ENCODE assay signal across 1 cellular context in genomic region chr4:36178489-36178888, GRCh38.
TF ChIP-seq lines count a peak whose summit lies in the region.

No MANE protein-coding gene starts in this region.

TF ChIP-seq in HEK293, 187 proteins besides CTCF, POLR2A, EP300 and RAD21 (continued from another document):
- TF ChIP-seq, protein P1, sequence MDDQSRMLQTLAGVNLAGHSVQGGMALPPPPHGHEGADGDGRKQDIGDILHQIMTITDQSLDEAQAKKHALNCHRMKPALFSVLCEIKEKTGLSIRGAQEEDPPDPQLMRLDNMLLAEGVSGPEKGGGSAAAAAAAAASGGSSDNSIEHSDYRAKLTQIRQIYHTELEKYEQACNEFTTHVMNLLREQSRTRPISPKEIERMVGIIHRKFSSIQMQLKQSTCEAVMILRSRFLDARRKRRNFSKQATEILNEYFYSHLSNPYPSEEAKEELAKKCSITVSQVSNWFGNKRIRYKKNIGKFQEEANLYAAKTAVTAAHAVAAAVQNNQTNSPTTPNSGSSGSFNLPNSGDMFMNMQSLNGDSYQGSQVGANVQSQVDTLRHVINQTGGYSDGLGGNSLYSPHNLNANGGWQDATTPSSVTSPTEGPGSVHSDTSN (CRISPR knock-in tag; IDR thresholded peaks at IDR 0.05): no peak
- no peak for TF ChIP-seq SALL2 (tag by site-specific recombination; IDR thresholded peaks at IDR 0.05; ENCODE audit: borderline replicate concordance)
- TF ChIP-seq ZNF473 (tag by site-specific recombination; IDR thresholded peaks at IDR 0.05): no peak
- no peak for TF ChIP-seq ZNF184 (tag by site-specific recombination; IDR thresholded peaks at IDR 0.05)
- no peak for TF ChIP-seq ZIC2 (tag by site-specific recombination; IDR thresholded peaks at IDR 0.05)
- peak; percentile 24; the same call in 1 of the 2 replicates for TF ChIP-seq SP7 (tag by site-specific recombination; IDR thresholded peaks at IDR 0.05)
- no peak for TF ChIP-seq ZNF394 (tag by site-specific recombination; IDR thresholded peaks at IDR 0.05; ENCODE audit: borderline replicate concordance)
- no peak for TF ChIP-seq GLIS1 (tag by site-specific recombination; IDR thresholded peaks at IDR 0.05)
- TF ChIP-seq, protein P2, sequence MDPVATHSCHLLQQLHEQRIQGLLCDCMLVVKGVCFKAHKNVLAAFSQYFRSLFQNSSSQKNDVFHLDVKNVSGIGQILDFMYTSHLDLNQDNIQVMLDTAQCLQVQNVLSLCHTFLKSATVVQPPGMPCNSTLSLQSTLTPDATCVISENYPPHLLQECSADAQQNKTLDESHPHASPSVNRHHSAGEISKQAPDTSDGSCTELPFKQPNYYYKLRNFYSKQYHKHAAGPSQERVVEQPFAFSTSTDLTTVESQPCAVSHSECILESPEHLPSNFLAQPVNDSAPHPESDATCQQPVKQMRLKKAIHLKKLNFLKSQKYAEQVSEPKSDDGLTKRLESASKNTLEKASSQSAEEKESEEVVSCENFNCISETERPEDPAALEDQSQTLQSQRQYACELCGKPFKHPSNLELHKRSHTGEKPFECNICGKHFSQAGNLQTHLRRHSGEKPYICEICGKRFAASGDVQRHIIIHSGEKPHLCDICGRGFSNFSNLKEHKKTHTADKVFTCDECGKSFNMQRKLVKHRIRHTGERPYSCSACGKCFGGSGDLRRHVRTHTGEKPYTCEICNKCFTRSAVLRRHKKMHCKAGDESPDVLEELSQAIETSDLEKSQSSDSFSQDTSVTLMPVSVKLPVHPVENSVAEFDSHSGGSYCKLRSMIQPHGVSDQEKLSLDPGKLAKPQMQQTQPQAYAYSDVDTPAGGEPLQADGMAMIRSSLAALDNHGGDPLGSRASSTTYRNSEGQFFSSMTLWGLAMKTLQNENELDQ (tag by site-specific recombination; IDR thresholded peaks at IDR 0.05; ENCODE audit: low read depth): no peak
- no peak for TF ChIP-seq ZNF596 (tag by site-specific recombination; IDR thresholded peaks at IDR 0.05)
- TF ChIP-seq KLF9 (tag by site-specific recombination; IDR thresholded peaks at IDR 0.05; ENCODE audit: low read depth): no peak
- TF ChIP-seq ZNF670 (tag by site-specific recombination; IDR thresholded peaks at IDR 0.05; ENCODE audit: low read depth): no peak
- no peak for TF ChIP-seq ZBTB20 (tag by site-specific recombination; IDR thresholded peaks at IDR 0.05)
- TF ChIP-seq ZNF155 (tag by site-specific recombination; IDR thresholded peaks at IDR 0.05): no peak
- 0 out of 2 replicates have a peak, but pooled peaks have one; percentile 18 for TF ChIP-seq ZSCAN30 (tag by site-specific recombination; IDR thresholded peaks at IDR 0.05)
- TF ChIP-seq FEZF1 (tag by site-specific recombination; IDR thresholded peaks at IDR 0.05): peak; percentile 69
- no peak for TF ChIP-seq ZNF324 (tag by site-specific recombination; IDR thresholded peaks at IDR 0.05)
- TF ChIP-seq OVOL3 (tag by site-specific recombination; IDR thresholded peaks at IDR 0.05): no peak
- no peak for TF ChIP-seq ZNF626 (tag by site-specific recombination; IDR thresholded peaks at IDR 0.05)
- no peak for TF ChIP-seq ZNF555 (tag by site-specific recombination; conservative IDR thresholded peaks at IDR 0.05)
- TF ChIP-seq ZSCAN18 (tag by site-specific recombination; IDR thresholded peaks at IDR 0.05): no peak
- no peak for TF ChIP-seq ZBTB8A (tag by site-specific recombination; IDR thresholded peaks at IDR 0.05)
- no peak for TF ChIP-seq ZNF10 (tag by site-specific recombination; IDR thresholded peaks at IDR 0.05)
- TF ChIP-seq ZNF354C (tag by site-specific recombination; IDR thresholded peaks at IDR 0.05; ENCODE audit: borderline replicate concordance, low read depth): no peak
- TF ChIP-seq PRDM2 (tag by site-specific recombination; IDR thresholded peaks at IDR 0.05; ENCODE audit: borderline replicate concordance): no peak
- no peak for TF ChIP-seq ZBTB48 (tag by site-specific recombination; IDR thresholded peaks at IDR 0.05)
- TF ChIP-seq ZNF530 (tag by site-specific recombination; IDR thresholded peaks at IDR 0.05; ENCODE audit: low read depth): no peak
- TF ChIP-seq ZXDB (tag by site-specific recombination; IDR thresholded peaks at IDR 0.05): no peak
- TF ChIP-seq ZNF292 (tag by site-specific recombination; IDR thresholded peaks at IDR 0.05; ENCODE audit: borderline replicate concordance, low read depth): no peak
- peak; percentile 55 for TF ChIP-seq ZBTB17 (tag by site-specific recombination; IDR thresholded peaks at IDR 0.05)
- TF ChIP-seq ZNF521 (tag by site-specific recombination; IDR thresholded peaks at IDR 0.05): no peak
- TF ChIP-seq ZFP69B (tag by site-specific recombination; IDR thresholded peaks at IDR 0.05): no peak
- TF ChIP-seq ZNF350 (tag by site-specific recombination; IDR thresholded peaks at IDR 0.05): no peak
- TF ChIP-seq GFI1B (tag by site-specific recombination; IDR thresholded peaks at IDR 0.05): no peak
- TF ChIP-seq ZNF692 (tag by site-specific recombination; IDR thresholded peaks at IDR 0.05): no peak
- TF ChIP-seq, protein P3, sequence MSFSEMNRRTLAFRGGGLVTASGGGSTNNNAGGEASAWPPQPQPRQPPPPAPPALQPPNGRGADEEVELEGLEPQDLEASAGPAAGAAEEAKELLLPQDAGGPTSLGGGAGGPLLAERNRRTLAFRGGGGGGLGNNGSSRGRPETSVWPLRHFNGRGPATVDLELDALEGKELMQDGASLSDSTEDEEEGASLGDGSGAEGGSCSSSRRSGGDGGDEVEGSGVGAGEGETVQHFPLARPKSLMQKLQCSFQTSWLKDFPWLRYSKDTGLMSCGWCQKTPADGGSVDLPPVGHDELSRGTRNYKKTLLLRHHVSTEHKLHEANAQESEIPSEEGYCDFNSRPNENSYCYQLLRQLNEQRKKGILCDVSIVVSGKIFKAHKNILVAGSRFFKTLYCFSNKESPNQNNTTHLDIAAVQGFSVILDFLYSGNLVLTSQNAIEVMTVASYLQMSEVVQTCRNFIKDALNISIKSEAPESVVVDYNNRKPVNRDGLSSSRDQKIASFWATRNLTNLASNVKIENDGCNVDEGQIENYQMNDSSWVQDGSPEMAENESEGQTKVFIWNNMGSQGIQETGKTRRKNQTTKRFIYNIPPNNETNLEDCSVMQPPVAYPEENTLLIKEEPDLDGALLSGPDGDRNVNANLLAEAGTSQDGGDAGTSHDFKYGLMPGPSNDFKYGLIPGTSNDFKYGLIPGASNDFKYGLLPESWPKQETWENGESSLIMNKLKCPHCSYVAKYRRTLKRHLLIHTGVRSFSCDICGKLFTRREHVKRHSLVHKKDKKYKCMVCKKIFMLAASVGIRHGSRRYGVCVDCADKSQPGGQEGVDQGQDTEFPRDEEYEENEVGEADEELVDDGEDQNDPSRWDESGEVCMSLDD (tag by site-specific recombination; IDR thresholded peaks at IDR 0.05): no peak
